19 cellular contexts compared by ENCODE assay signal in genomic region chr4:106565727-106566126, GRCh38.
"Had no signal": no experiment of that assay in that cellular context is flagged by ENCODE, and none has a peak within 500 bp of the region (broad histone marks: within the 10 kb centered on the region; RNA-seq: fewer than 3 reads in every experiment).

No MANE protein-coding gene starts in this region.

- H3K27ac ChIP-seq: brain microvascular endothelial cell, lower lobe of right lung, neural progenitor cell, psoas muscle, right lobe of liver, tibial artery had no signal

- H3K4me1 ChIP-seq: lower lobe of right lung, neural progenitor cell, psoas muscle, right lobe of liver had no signal

- H3K27ac Mint-ChIP-seq: activated CD4-positive, alpha-beta T cell treated with anti-CD3 and anti-CD28 coated beads, Interleukin-2, amount 10 ng/mL, durations not matched to agents 24 days and 14 days; activated CD8-positive, alpha-beta T cell treated with anti-CD3 and anti-CD28 coated beads, Interleukin-2, amount 10 ng/mL, durations not matched to agents 7 days and 5 days; activated naive CD8-positive, alpha-beta T cell treated with anti-CD3 and anti-CD28 coated beads for 36 hours; naive B cell; neural progenitor cell; stimulated activated memory B cell treated with anti-CD40 and anti-IgM and Interleukin-4, amounts not matched to agents 10 μg/mL and 1 μg/mL and 100 μg/mL, for 72 hours had no signal

- H3K4me2 ChIP-seq: neural progenitor cell had no signal

- H3K36me3 Mint-ChIP-seq: naive B cell; neural progenitor cell; stimulated activated memory B cell treated with anti-CD40 and anti-IgM and Interleukin-4, amounts not matched to agents 10 μg/mL and 1 μg/mL and 100 μg/mL, for 72 hours had no signal

- H3K4me3 Mint-ChIP-seq: activated CD4-positive, alpha-beta T cell treated with anti-CD3 and anti-CD28 coated beads, Interleukin-2, amount 10 ng/mL, durations not matched to agents 24 days and 14 days; activated CD8-positive, alpha-beta T cell treated with anti-CD3 and anti-CD28 coated beads, Interleukin-2, amount 10 ng/mL, durations not matched to agents 7 days and 5 days; activated naive CD8-positive, alpha-beta T cell treated with anti-CD3 and anti-CD28 coated beads for 36 hours; naive B cell; neural progenitor cell; stimulated activated memory B cell treated with anti-CD40 and anti-IgM and Interleukin-4, amounts not matched to agents 10 μg/mL and 1 μg/mL and 100 μg/mL, for 72 hours had no signal

- H3K9me3 ChIP-seq: lower lobe of right lung, psoas muscle, right lobe of liver, tibial artery had no signal

- H3K36me3 ChIP-seq: brain microvascular endothelial cell, lower lobe of right lung, neural progenitor cell, right lobe of liver, tibial artery had no signal

- ATAC-seq: activated CD8-positive, alpha-beta T cell treated with anti-CD3 and anti-CD28 coated beads, Interleukin-2, amount 10 ng/mL, durations not matched to agents 7 days and 5 days; lower lobe of right lung; psoas muscle; right lobe of liver; stimulated activated memory B cell treated with anti-CD40 and anti-IgM and Interleukin-4, amounts not matched to agents 10 μg/mL and 1 μg/mL and 100 μg/mL, for 72 hours had no signal

- H2AFZ ChIP-seq: neural progenitor cell had no signal

- H3K27me3 ChIP-seq: brain microvascular endothelial cell, neural progenitor cell, right lobe of liver, tibial artery had no signal

- H3K4me1 Mint-ChIP-seq: activated CD4-positive, alpha-beta T cell treated with anti-CD3 and anti-CD28 coated beads, Interleukin-2, amount 10 ng/mL, durations not matched to agents 24 days and 14 days; activated naive CD8-positive, alpha-beta T cell treated with anti-CD3 and anti-CD28 coated beads for 36 hours; naive B cell; neural progenitor cell; stimulated activated memory B cell treated with anti-CD40 and anti-IgM and Interleukin-4, amounts not matched to agents 10 μg/mL and 1 μg/mL and 100 μg/mL, for 72 hours had no signal

- H3K9ac ChIP-seq: neural progenitor cell had no signal

- H3K27me3 Mint-ChIP-seq: activated CD4-positive, alpha-beta T cell treated with anti-CD3 and anti-CD28 coated beads, Interleukin-2, amount 10 ng/mL, durations not matched to agents 24 days and 14 days; activated naive CD8-positive, alpha-beta T cell treated with anti-CD3 and anti-CD28 coated beads for 36 hours; naive B cell; stimulated activated memory B cell treated with anti-CD40 and anti-IgM and Interleukin-4, amounts not matched to agents 10 μg/mL and 1 μg/mL and 100 μg/mL, for 72 hours had no signal

- H3K4me3 ChIP-seq: lower lobe of right lung, neural progenitor cell, psoas muscle, right lobe of liver, tibial artery had no signal

- DNase-seq: activated CD4-positive, alpha-beta T cell treated with anti-CD3 and anti-CD28 coated beads, Interleukin-2, amount 10 ng/mL, durations not matched to agents 24 days and 14 days; activated CD4-positive, CD25-positive, alpha-beta regulatory T cell; activated CD8-positive, alpha-beta memory T cell treated with anti-CD3 and anti-CD28 coated beads, Interleukin-2, amount 50 U/mL, for 48 hours; activated CD8-positive, alpha-beta T cell treated with anti-CD3 and anti-CD28 coated beads, Interleukin-2, amount 10 ng/mL, durations not matched to agents 7 days and 5 days; activated naive CD8-positive, alpha-beta T cell treated with anti-CD3 and anti-CD28 coated beads for 36 hours; brain microvascular endothelial cell; effector memory CD4-positive, alpha-beta T cell; erythroblast; glutamatergic neuron; lower lobe of right lung; naive B cell; psoas muscle; right lobe of liver; stimulated activated CD4-positive, alpha-beta T cell treated with anti-CD3 and anti-CD28 coated beads, Interleukin-12 subunit alpha, Interleukin-12 subunit beta, amount 100 ng/mL, for 4 hours; stimulated activated CD4-positive, alpha-beta T cell treated with anti-CD3 and anti-CD28 coated beads, Interleukin-2, amount 100 ng/mL, for 24 hours; T-helper 2 cell had no signal
